ENCODE assay signal across 16 cellular contexts in genomic region chr18:49648326-49648725, GRCh38.
DNase-seq lines count a peak whose midpoint lies in the region; ATAC-seq and TF ChIP-seq lines count a peak whose summit lies in the region.
"Had no signal": no experiment of that assay in that cellular context is flagged by ENCODE, and none has a peak within 500 bp of the region (broad histone marks: within the 10 kb centered on the region; RNA-seq: fewer than 3 reads in every experiment).

No MANE protein-coding gene starts in this region.

- H3K4me1 ChIP-seq in gastroesophageal sphincter: peaks cover 0 to 54% (median 0%) of the 10 kb centered on the region in 3 donors
- peaks cover 0 to 5% of the 10 kb centered on the region in 2 donors for H3K4me1 ChIP-seq in mucosa of rectum (ENCODE audit: control insufficient read depth in 2 of 2, insufficient read depth in 2 of 2, low read length in 2 of 2)
- H3K4me1 ChIP-seq in skeletal muscle tissue (ENCODE audit: control insufficient read depth in 3 of 3, insufficient read depth in 3 of 3, low read length in 3 of 3): peaks cover 37 to 58% (median 54%) of the 10 kb centered on the region in 3 donors
- H3K4me1 ChIP-seq in testis: peaks cover 18% of the 10 kb centered on the region
- no peaks in the 10 kb centered on the region for H3K4me1 ChIP-seq in BE2C

- 58 to 89% methylated on average over 3 to 5 of the region's 5 CpGs for WGBS in gastroesophageal sphincter (ENCODE audit: low coverage in 1 of 2), 2 donors
- 86 to 91% methylated on average over 5 of the region's 5 CpGs for WGBS in testis, 2 donors

- ATAC-seq in gastroesophageal sphincter: peak; percentile 59
- ATAC-seq: activated T-cell treated with anti-CD3 and anti-CD28 coated beads, Interleukin-2, amount 50 U/mL, for 72 hours had no signal

- H3K27me3 ChIP-seq in WERI-Rb-1 (ENCODE audit: insufficient read depth, low read depth, severe bottlenecking) (no peaks in the 10 kb centered on the region), gastroesophageal sphincter (no peaks in the 10 kb centered on the region), mucosa of rectum (ENCODE audit: control insufficient read depth in 2 of 2, insufficient read depth in 2 of 2, low read length in 2 of 2) (no peaks in the 10 kb centered on the region), skeletal muscle tissue (ENCODE audit: control insufficient read depth in 3 of 3, insufficient read depth in 3 of 3, low read length in 3 of 3) (no peaks in the 10 kb centered on the region), testis (no peaks in the 10 kb centered on the region), BE2C (no peaks in the 10 kb centered on the region)

- no peaks in the 10 kb centered on the region for H3K9me3 Mint-ChIP-seq in activated naive CD8-positive, alpha-beta T cell treated with anti-CD3 and anti-CD28 coated beads for 36 hours
- no peaks in the 10 kb centered on the region for H3K9me3 Mint-ChIP-seq in mesothelial cell of epicardium
- H3K9me3 Mint-ChIP-seq: activated naive CD4-positive, alpha-beta T cell treated with anti-CD3 and anti-CD28 coated beads, Interleukin-2, amount 50 U/mL, for 24 hours; activated T-cell treated with anti-CD3 and anti-CD28 coated beads, Interleukin-2, amount 50 U/mL, for 72 hours; CD4-positive, alpha-beta T cell had no signal

- peak; percentile 34 for DNase-seq in WERI-Rb-1
- DNase-seq in activated naive CD8-positive, alpha-beta T cell treated with anti-CD3 and anti-CD28 coated beads for 36 hours: no peak
- DNase-seq in testis: no peak
- DNase-seq in BE2C: no peak
- DNase-seq in mesothelial cell of epicardium (ENCODE audit: low spot score in 2 of 2, unreplicated experiment in 2 of 2): no peak
- DNase-seq: activated T-cell treated with anti-CD3 and anti-CD28 coated beads, Interleukin-2, amount 50 U/mL, for 72 hours; CD4-positive, alpha-beta T cell; kidney glomerular epithelial cell; mesendoderm; NCI-H2171; NCI-H526 had no signal

- no peak for TF ChIP-seq EP300 in gastroesophageal sphincter (IDR thresholded peaks at IDR 0.05)

- intact Hi-C loops in testis (cut with DNase I; ENCODE audit: low total_unique reads): no loop called here

- H3K4me3 ChIP-seq in WERI-Rb-1 (ENCODE audit: low read depth, low read length): no peak overlapping the region
- no peak overlapping the region for H3K4me3 ChIP-seq in gastroesophageal sphincter
- no peak overlapping the region for H3K4me3 ChIP-seq in mucosa of rectum (ENCODE audit: low read length in 2 of 2)
- no peak overlapping the region for H3K4me3 ChIP-seq in skeletal muscle tissue (ENCODE audit: low read length in 3 of 3)
- no peak overlapping the region for H3K4me3 ChIP-seq in testis
- H3K4me3 ChIP-seq in BE2C (ENCODE audit: low read depth, low read length): no peak overlapping the region
- H3K4me3 ChIP-seq: thoracic aorta had no signal

- no peaks in the 10 kb centered on the region for H3K36me3 Mint-ChIP-seq in activated naive CD8-positive, alpha-beta T cell treated with anti-CD3 and anti-CD28 coated beads for 36 hours
- no peaks in the 10 kb centered on the region for H3K36me3 Mint-ChIP-seq in mesothelial cell of epicardium
- H3K36me3 Mint-ChIP-seq: activated naive CD4-positive, alpha-beta T cell treated with anti-CD3 and anti-CD28 coated beads, Interleukin-2, amount 50 U/mL, for 24 hours had no signal

- H3K9me3 ChIP-seq in WERI-Rb-1 (ENCODE audit: severe bottlenecking) (no peaks in the 10 kb centered on the region), gastroesophageal sphincter (no peaks in the 10 kb centered on the region), mucosa of rectum (ENCODE audit: control insufficient read depth in 2 of 2, low read length in 2 of 2) (no peaks in the 10 kb centered on the region), skeletal muscle tissue (ENCODE audit: control insufficient read depth in 3 of 3, low read length in 3 of 3) (no peaks in the 10 kb centered on the region), testis (no peaks in the 10 kb centered on the region), BE2C (no peaks in the 10 kb centered on the region)
- H3K9me3 ChIP-seq: thoracic aorta had no signal

- H3K9ac ChIP-seq in mucosa of rectum (ENCODE audit: low read depth in 1 of 2, low read length in 2 of 2): no peak overlapping the region
- H3K9ac ChIP-seq in skeletal muscle tissue (ENCODE audit: low read depth in 1 of 3, low read length in 3 of 3): peak overlapping the region in 1 of 3 donors; percentile 41

- H3K27me3 Mint-ChIP-seq in activated naive CD8-positive, alpha-beta T cell treated with anti-CD3 and anti-CD28 coated beads for 36 hours: peaks cover 4% of the 10 kb centered on the region
- peaks cover 2% of the 10 kb centered on the region for H3K27me3 Mint-ChIP-seq in mesothelial cell of epicardium (ENCODE audit: low read depth)
- H3K27me3 Mint-ChIP-seq: activated naive CD4-positive, alpha-beta T cell treated with anti-CD3 and anti-CD28 coated beads, Interleukin-2, amount 50 U/mL, for 24 hours; CD4-positive, alpha-beta T cell had no signal

- H3K36me3 ChIP-seq in WERI-Rb-1 (no peaks in the 10 kb centered on the region), gastroesophageal sphincter (no peaks in the 10 kb centered on the region), mucosa of rectum (ENCODE audit: control insufficient read depth in 2 of 2, insufficient read depth in 2 of 2, low read length in 2 of 2) (no peaks in the 10 kb centered on the region), skeletal muscle tissue (ENCODE audit: control insufficient read depth in 3 of 3, insufficient read depth in 3 of 3, low read length in 3 of 3) (no peaks in the 10 kb centered on the region), testis (ENCODE audit: low read depth, missing control alignments) (no peaks in the 10 kb centered on the region), BE2C (no peaks in the 10 kb centered on the region)
- H3K36me3 ChIP-seq: thoracic aorta had no signal

- H3K27ac Mint-ChIP-seq in activated naive CD8-positive, alpha-beta T cell treated with anti-CD3 and anti-CD28 coated beads for 36 hours: no peak overlapping the region
- H3K27ac Mint-ChIP-seq in mesothelial cell of epicardium: no peak overlapping the region
- H3K27ac Mint-ChIP-seq: activated naive CD4-positive, alpha-beta T cell treated with anti-CD3 and anti-CD28 coated beads, Interleukin-2, amount 50 U/mL, for 24 hours; activated T-cell treated with anti-CD3 and anti-CD28 coated beads, Interleukin-2, amount 50 U/mL, for 72 hours; CD4-positive, alpha-beta T cell had no signal

- no peaks in the 10 kb centered on the region for H3K4me1 Mint-ChIP-seq in activated naive CD8-positive, alpha-beta T cell treated with anti-CD3 and anti-CD28 coated beads for 36 hours
- peaks cover 15% of the 10 kb centered on the region for H3K4me1 Mint-ChIP-seq in mesothelial cell of epicardium
- H3K4me1 Mint-ChIP-seq: activated naive CD4-positive, alpha-beta T cell treated with anti-CD3 and anti-CD28 coated beads, Interleukin-2, amount 50 U/mL, for 24 hours had no signal

- H3K27ac ChIP-seq in WERI-Rb-1: no peak overlapping the region
- peak overlapping the region in 2 of 4 donors; percentile 12 to 20 for H3K27ac ChIP-seq in gastroesophageal sphincter
- peak overlapping the region; percentile 8 to 14 for H3K27ac ChIP-seq in mucosa of rectum (ENCODE audit: low read depth in 2 of 2, low read length in 2 of 2)
- H3K27ac ChIP-seq in skeletal muscle tissue (ENCODE audit: low read depth, low read length): peak overlapping the region; percentile 71
- H3K27ac ChIP-seq in testis: no peak overlapping the region
- H3K27ac ChIP-seq: thoracic aorta had no signal

- no peak for TF ChIP-seq CTCF in WERI-Rb-1 (IDR thresholded peaks at IDR 0.05; ENCODE audit: low read depth, low read length)
- no peak for TF ChIP-seq CTCF in gastroesophageal sphincter (IDR thresholded peaks at IDR 0.05)
- TF ChIP-seq CTCF in testis (IDR thresholded peaks at IDR 0.05): no peak
- TF ChIP-seq CTCF in BE2C (IDR thresholded peaks at IDR 0.05; ENCODE audit: low read depth, low read length): no peak
- TF ChIP-seq CTCF in mesothelial cell of epicardium (IDR thresholded peaks at IDR 0.05; ENCODE audit: unreplicated experiment): no peak

- H3K4me3 Mint-ChIP-seq in activated naive CD8-positive, alpha-beta T cell treated with anti-CD3 and anti-CD28 coated beads for 36 hours: no peak overlapping the region
- no peak overlapping the region for H3K4me3 Mint-ChIP-seq in mesothelial cell of epicardium
- H3K4me3 Mint-ChIP-seq: activated naive CD4-positive, alpha-beta T cell treated with anti-CD3 and anti-CD28 coated beads, Interleukin-2, amount 50 U/mL, for 24 hours; activated T-cell treated with anti-CD3 and anti-CD28 coated beads, Interleukin-2, amount 50 U/mL, for 72 hours; CD4-positive, alpha-beta T cell had no signal

- TF ChIP-seq POLR2A in gastroesophageal sphincter (IDR thresholded peaks at IDR 0.05) (no peak), testis (IDR thresholded peaks at IDR 0.05) (no peak)

Comparison
In these comparisons a context has a peak if more than half of its experiments do, and no peak if none do; other contexts are left out.
1. H3K27ac ChIP-seq: peak in mucosa of rectum (2 of 2) and skeletal muscle tissue (single experiment); none in WERI-Rb-1 (single experiment) and testis (0 of 2).